8 cellular contexts compared by ENCODE assay signal in the genomic region with DNA sequence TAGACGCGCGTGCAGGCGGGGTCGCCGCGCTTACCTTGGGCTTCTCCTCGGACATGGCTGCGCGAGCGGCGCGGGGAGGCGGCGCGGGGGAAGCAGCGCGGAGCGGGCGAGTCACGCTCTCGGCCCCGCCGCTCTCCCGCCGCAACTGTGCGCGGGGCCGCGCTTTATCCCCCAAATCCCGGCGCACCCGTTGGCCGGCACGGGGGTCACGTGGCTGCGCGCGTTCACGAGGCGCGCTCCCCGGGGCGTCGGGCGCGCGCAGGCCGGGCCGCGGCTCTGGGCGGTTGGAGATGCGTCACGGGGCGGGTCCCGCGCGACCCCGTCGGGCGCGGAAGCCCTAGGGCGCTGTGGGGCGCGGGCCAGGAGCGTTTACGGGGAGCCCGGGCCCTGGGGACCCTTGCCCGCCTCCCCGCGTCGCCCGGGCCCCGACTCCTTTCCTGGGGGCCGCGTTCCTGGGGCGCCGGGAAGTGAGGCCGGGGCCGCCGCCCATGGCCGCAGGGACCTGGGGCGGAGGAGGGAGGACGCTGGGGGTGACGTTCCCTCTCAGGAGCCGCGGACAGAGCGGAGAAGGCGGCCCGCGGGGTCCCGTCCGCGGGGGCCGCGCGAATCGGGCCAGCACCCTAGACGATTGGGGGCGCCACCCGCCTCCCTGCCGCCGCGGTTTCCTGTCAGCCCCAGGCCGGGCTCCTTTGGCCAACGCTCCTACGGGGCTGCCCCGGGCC. TPM values are rescaled to one million over a fixed set of nuclear protein-coding genes. Genes with fewer than 3 reads are reported as not detected.
A peak's percentile ranks its signal among the peaks of the same experiment; 100 is the strongest.
DNase-seq lines count a peak whose midpoint lies in the region; ATAC-seq and TF ChIP-seq lines count a peak whose summit lies in the region.

A gene (minus strand): TSS at position 149 of the 722 bp plus-strand sequence. CDS start 94 bp downstream, at position 55.

- peak; percentile 10; the same call in 1 of the 2 replicates for TF ChIP-seq CTCF in OCI-LY1 (IDR thresholded peaks at IDR 0.05; ENCODE audit: low read length)
- TF ChIP-seq CTCF in epithelial cell of proximal tubule (conservative IDR thresholded peaks at IDR 0.05; ENCODE audit: low read depth, low read length), result no peak

- H3K9me2 ChIP-seq in OCI-LY1 (ENCODE audit: low read depth, low read length), result no peaks in the 10 kb centered on the region

- H3K9me3 ChIP-seq in BLaER1 treated with 17β-estradiol and CSF1 and Interleukin-3, amounts not matched to agents 10 nM and 100 nM (replicated peaks in 1 of 11), result peaks cover 25 to 42% (median 34%) of the 10 kb centered on the region in 11 experiments
- peaks cover 9% of the 10 kb centered on the region; the same call in 1 of the 2 replicates for H3K9me3 ChIP-seq in OCI-LY1 (ENCODE audit: low read length)

- H3K9ac ChIP-seq in BLaER1 treated with 17β-estradiol and CSF1 and Interleukin-3, amounts not matched to agents 10 nM and 100 nM, result peak within 1 kb of the TSS; percentile 95 to 99 (median 97)
- peak within 1 kb of the TSS; percentile 76 for H3K9ac ChIP-seq in OCI-LY1 (ENCODE audit: low read length)

- peaks cover 4 to 22% (median 10%) of the 10 kb centered on the region in 11 experiments; a peak in 18 of 22 replicates for H3K36me3 ChIP-seq in BLaER1 treated with 17β-estradiol and CSF1 and Interleukin-3, amounts not matched to agents 10 nM and 100 nM
- H3K36me3 ChIP-seq in OCI-LY1 (ENCODE audit: insufficient read depth, low read length), result peaks cover 5% of the 10 kb centered on the region; the same call in 1 of the 2 replicates

- peak within 1 kb of the TSS; percentile 46; the same call in 1 of the 2 replicates for H2AFZ ChIP-seq in OCI-LY1 (ENCODE audit: low read length)

- H3K4me2 ChIP-seq in BLaER1 treated with 17β-estradiol and CSF1 and Interleukin-3, amounts not matched to agents 10 nM and 100 nM, result peak within 1 kb of the TSS; percentile 88 to 99 (median 96)
- H3K4me2 ChIP-seq in OCI-LY1 (ENCODE audit: low read length), result peak within 1 kb of the TSS; percentile 83

- H3K27me3 ChIP-seq in BLaER1 treated with 17β-estradiol and CSF1 and Interleukin-3, amounts not matched to agents 10 nM and 100 nM, result no peaks in the 10 kb centered on the region
- no peaks in the 10 kb centered on the region for H3K27me3 ChIP-seq in OCI-LY1 (ENCODE audit: insufficient read depth, low read length)

- H3K27ac ChIP-seq in BLaER1 treated with 17β-estradiol and CSF1 and Interleukin-3, amounts not matched to agents 10 nM and 100 nM, result peak within 1 kb of the TSS; percentile 95 to 100 (median 98)
- no peak within 1 kb of the TSS for H3K27ac ChIP-seq in OCI-LY1 (ENCODE audit: low read depth, low read length, poor library complexity, severe bottlenecking)

- ATAC-seq in GM19043 (IDR thresholded peaks at IDR 0.05; ENCODE audit: low read depth, unreplicated experiment) (peak; percentile 40), HG03354 (IDR thresholded peaks at IDR 0.05; ENCODE audit: poor library complexity, severe bottlenecking, unreplicated experiment) (peak; percentile 63)

- no peaks in the 10 kb centered on the region for H3F3A ChIP-seq in OCI-LY1 (ENCODE audit: insufficient read depth, low read length)

- DNase-seq in activated T-cell treated with anti-CD3 and anti-CD28 coated beads for 4 hours (peak; percentile 77), epithelial cell of proximal tubule (ENCODE audit: low read depth) (no peak), mucosa of gallbladder (ENCODE audit: low spot score) (peak; percentile 79)
- DNase-seq in stimulated activated CD8-positive, alpha-beta memory T cell treated with anti-CD3 and anti-CD28 coated beads, Interleukin-4, amount 100 ng/mL, for 1 hour (ENCODE audit: low read depth in 2 of 2, low spot score in 1 of 2), result peak; percentile 46 to 71

- H3K4me3 ChIP-seq in BLaER1 treated with 17β-estradiol and CSF1 and Interleukin-3, amounts not matched to agents 10 nM and 100 nM, result peak within 1 kb of the TSS; percentile 67 to 84 (median 80)
- H3K4me3 ChIP-seq in OCI-LY1 (ENCODE audit: low read depth, low read length, poor library complexity, severe bottlenecking) (peak within 1 kb of the TSS; percentile 75), epithelial cell of proximal tubule (ENCODE audit: low read depth, low read length) (peak within 1 kb of the TSS; percentile 65)

- H3K79me2 ChIP-seq in OCI-LY1 (ENCODE audit: insufficient read depth, low read length), result peaks cover 33% of the 10 kb centered on the region

- peaks cover 43 to 45% (median 45%) of the 10 kb centered on the region in 11 experiments for H4K20me1 ChIP-seq in BLaER1 treated with 17β-estradiol and CSF1 and Interleukin-3, amounts not matched to agents 10 nM and 100 nM
- H4K20me1 ChIP-seq in OCI-LY1 (ENCODE audit: insufficient read depth, low read length), result no peaks in the 10 kb centered on the region

- H3K4me1 ChIP-seq in BLaER1 treated with 17β-estradiol and CSF1 and Interleukin-3, amounts not matched to agents 10 nM and 100 nM, result peaks cover 45 to 55% (median 53%) of the 10 kb centered on the region in 10 experiments
- H3K4me1 ChIP-seq in OCI-LY1 (ENCODE audit: insufficient read depth, low read length, severe bottlenecking), result peaks cover 25% of the 10 kb centered on the region

RNA-seq across cellular contexts. Expression of the gene that starts here (rescaled TPM):
- total RNA-seq in epithelial cell of proximal tubule, result 58.7 and 86.0 TPM in 2 replicates
- 70.5 TPM for total RNA-seq in mucosa of gallbladder
